In the genomic region with DNA sequence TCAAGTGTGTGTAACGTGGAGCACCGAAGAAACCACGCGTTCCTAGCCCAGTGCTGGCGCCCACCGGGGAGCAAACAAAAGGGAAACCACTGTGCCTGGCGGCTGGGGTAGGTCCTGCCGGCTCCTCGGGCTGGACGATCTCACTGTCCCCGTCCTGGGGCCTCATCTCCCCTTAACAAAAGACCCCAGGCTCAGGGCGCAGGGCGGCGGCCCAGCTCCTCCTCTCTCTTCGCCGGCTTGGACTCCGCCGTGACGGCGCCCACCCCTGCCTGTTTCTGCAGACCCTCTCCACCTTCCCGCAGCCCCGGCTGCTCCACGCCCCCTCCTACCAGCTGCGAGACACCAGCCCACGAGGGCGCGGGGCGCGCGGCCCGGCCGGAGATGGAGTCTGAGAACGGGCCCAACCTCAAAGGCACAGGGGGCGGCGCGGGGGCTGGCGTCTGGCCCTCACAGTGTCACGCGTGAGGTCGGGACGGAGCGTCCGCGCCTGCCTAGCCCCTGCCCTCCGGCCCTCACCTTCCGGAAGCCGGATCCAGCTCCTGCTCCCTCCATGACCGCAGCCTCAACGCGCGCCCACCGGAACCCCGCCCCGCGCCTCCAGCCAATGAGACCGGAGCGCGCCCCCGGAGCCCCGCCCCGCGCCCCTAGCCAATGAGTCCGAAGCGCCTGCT, we compare ENCODE assay signal across 8 cellular contexts.
DNase-seq lines count a peak whose midpoint lies in the region; ATAC-seq and TF ChIP-seq lines count a peak whose summit lies in the region.

A gene (minus strand): TSS at position 569 of the 671 bp plus-strand sequence. CDS start 17 bp downstream, at position 552.

- peaks cover 43% of the 10 kb centered on the region for H3K79me2 ChIP-seq in DND-41 (ENCODE audit: insufficient read depth, low read length)

- H3K27me3 Mint-ChIP-seq in stimulated activated naive CD8-positive, alpha-beta T cell treated with anti-CD3 and anti-CD28 coated beads, Interleukin-15, amount 100 ng/mL, for 72 hours, result no peaks in the 10 kb centered on the region

- no peak for TF ChIP-seq CTCF in DND-41 (IDR thresholded peaks at IDR 0.05; ENCODE audit: borderline replicate concordance, extremely low read depth, low read length, poor library complexity, severe bottlenecking)

- H3K4me1 ChIP-seq in DND-41 (ENCODE audit: insufficient read depth, low read length), result peaks cover 43% of the 10 kb centered on the region
- H3K4me1 ChIP-seq in adipocyte (ENCODE audit: control insufficient read depth, insufficient read depth, low read length), result peaks cover 18% of the 10 kb centered on the region

- DNase-seq in DND-41 (no peak), adipocyte (ENCODE audit: low read depth) (peak; percentile 17), posterior cingulate gyrus (no peak), NCI-H2107 (lab: John Stamatoyannopoulos, UW) (no peak)
- DNase-seq in stimulated activated naive CD8-positive, alpha-beta T cell treated with anti-CD3 and anti-CD28 coated beads, Interleukin-15, amount 100 ng/mL, for 72 hours, result no peak

- no peaks in the 10 kb centered on the region for H3K9me3 Mint-ChIP-seq in stimulated activated naive CD8-positive, alpha-beta T cell treated with anti-CD3 and anti-CD28 coated beads, Interleukin-15, amount 100 ng/mL, for 72 hours

- peak within 1 kb of the TSS; percentile 61 to 93 for H3K27ac Mint-ChIP-seq in stimulated activated naive CD8-positive, alpha-beta T cell treated with anti-CD3 and anti-CD28 coated beads, Interleukin-15, amount 100 ng/mL, for 72 hours

- H2AFZ ChIP-seq in DND-41 (ENCODE audit: low read depth, low read length), result peak within 1 kb of the TSS; percentile 83

- H4K20me1 ChIP-seq in DND-41 (ENCODE audit: insufficient read depth, low read length), result peaks cover 45% of the 10 kb centered on the region

- peak within 1 kb of the TSS; percentile 73 for H3K27ac ChIP-seq in DND-41 (ENCODE audit: low read length)

- H3K9me3 ChIP-seq in DND-41 (ENCODE audit: insufficient read depth, low read length, severe bottlenecking) (no peaks in the 10 kb centered on the region), adipocyte (ENCODE audit: control insufficient read depth, low read length) (no peaks in the 10 kb centered on the region), iPS-18c (ENCODE audit: control insufficient read depth, insufficient read depth, low read length) (no peaks in the 10 kb centered on the region)

- ATAC-seq in DND-41 (ENCODE audit: insufficient read depth, low read depth), result no peak; the same call in 1 of the 3 replicates
- peak; percentile 48 for ATAC-seq in HG03457 (IDR thresholded peaks at IDR 0.05; ENCODE audit: unreplicated experiment)
- peak; percentile 21 for ATAC-seq in stimulated activated naive CD8-positive, alpha-beta T cell treated with anti-CD3 and anti-CD28 coated beads, Interleukin-15, amount 100 ng/mL, for 72 hours
- no peak for ATAC-seq in HG02938 (IDR thresholded peaks at IDR 0.05; ENCODE audit: unreplicated experiment)

- H3K4me3 ChIP-seq in DND-41 (ENCODE audit: low read depth in 1 of 2, low read length in 2 of 2) (peak within 1 kb of the TSS; percentile 77 to 94), adipocyte (ENCODE audit: low read length) (peak within 1 kb of the TSS; percentile 91), iPS-18c (ENCODE audit: insufficient read depth, low read depth, low read length) (peak within 1 kb of the TSS; percentile 84)

- H3K4me2 ChIP-seq in DND-41 (ENCODE audit: insufficient read depth, low read length), result peak within 1 kb of the TSS; percentile 97

- H3K9ac ChIP-seq in DND-41 (ENCODE audit: low read depth, low read length) (peak within 1 kb of the TSS; percentile 85), adipocyte (ENCODE audit: low read length) (peak within 1 kb of the TSS; percentile 84)

- intact Hi-C loops in posterior cingulate gyrus (cut with DNase I), result no loop called here

- peaks cover 54% of the 10 kb centered on the region for H3K4me1 Mint-ChIP-seq in stimulated activated naive CD8-positive, alpha-beta T cell treated with anti-CD3 and anti-CD28 coated beads, Interleukin-15, amount 100 ng/mL, for 72 hours

- H3K36me3 ChIP-seq in DND-41 (ENCODE audit: insufficient read depth, low read length) (peaks cover 47% of the 10 kb centered on the region), adipocyte (ENCODE audit: control insufficient read depth, insufficient read depth, low read length, severe bottlenecking) (no peaks in the 10 kb centered on the region)

- H3K27me3 ChIP-seq in DND-41 (ENCODE audit: insufficient read depth, low read length, poor library complexity) (no peaks in the 10 kb centered on the region), adipocyte (replicated peaks; ENCODE audit: control insufficient read depth, insufficient read depth, low read length) (no peaks in the 10 kb centered on the region)

- H3K4me3 Mint-ChIP-seq in stimulated activated naive CD8-positive, alpha-beta T cell treated with anti-CD3 and anti-CD28 coated beads, Interleukin-15, amount 100 ng/mL, for 72 hours, result peak within 1 kb of the TSS; percentile 86 to 93

Comparison
In these comparisons a context has a peak if more than half of its experiments do, and no peak if none do; other contexts are left out.
1. ATAC-seq: peak in HG03457 (single experiment) and stimulated activated naive CD8-positive, alpha-beta T cell treated with anti-CD3 and anti-CD28 coated beads, Interleukin-15, amount 100 ng/mL, for 72 hours (single experiment); none in DND-41 (single experiment) and HG02938 (single experiment).
2. Peak in every context shown above with its lines, with median percentiles within 50 percentile points of each other: H3K4me3 ChIP-seq.